Comparison of ENCODE assay signal across 8 cellular contexts in genomic region chr9:14348241-14349140, GRCh38. TPM values are rescaled to one million over a fixed set of nuclear protein-coding genes. Genes with fewer than 3 reads are reported as not detected.
A peak's percentile ranks its signal among the peaks of the same experiment; 100 is the strongest.
DNase-seq lines count a peak whose midpoint lies in the region; ATAC-seq and TF ChIP-seq lines count a peak whose summit lies in the region.

No MANE protein-coding gene starts in this region.

- no peak overlapping the region for H4K8ac ChIP-seq in mesendoderm (ENCODE audit: low read depth, low read length)

- no peak overlapping the region for H2BK15ac ChIP-seq in mesendoderm (replicated peaks; ENCODE audit: low read depth)

- no peaks in the 10 kb centered on the region for H3K79me1 ChIP-seq in mesendoderm (ENCODE audit: low read length)

- H3K9ac ChIP-seq in mesendoderm (ENCODE audit: low read length) (peak overlapping the region; percentile 77), MM.1S (ENCODE audit: low read length) (no peak overlapping the region)

- H3K4me3 ChIP-seq in esophagus (ENCODE audit: low read depth in 1 of 2, low read length in 2 of 2) (peak overlapping the region; percentile 39 to 53), mesendoderm (ENCODE audit: low read length) (peak overlapping the region; percentile 60), MM.1S (ENCODE audit: low read length) (no peak overlapping the region)

- H3K4me1 Mint-ChIP-seq in T-helper 2 cell treated with Interferon-gamma antibody and Interleukin-4, amounts not matched to agents 5 μg/mL and 100 μg/mL, for 36 hours (ENCODE audit: low read depth) = peaks cover 2% of the 10 kb centered on the region
- H3K4me1 Mint-ChIP-seq in type B pancreatic cell (ENCODE audit: unreplicated experiment) = peaks cover 50% of the 10 kb centered on the region

- no peak overlapping the region for H3K4me3 Mint-ChIP-seq in T-helper 2 cell treated with Interferon-gamma antibody and Interleukin-4, amounts not matched to agents 5 μg/mL and 100 μg/mL, for 36 hours
- peak overlapping the region; percentile 92 for H3K4me3 Mint-ChIP-seq in type B pancreatic cell

- no peak overlapping the region for H3K23ac ChIP-seq in mesendoderm (ENCODE audit: low read length)

- H3K18ac ChIP-seq in mesendoderm (ENCODE audit: low read length) = peak overlapping the region; percentile 54

- no peaks in the 10 kb centered on the region for H4K20me1 ChIP-seq in MM.1S (ENCODE audit: insufficient read depth, low read length)

- H2BK5ac ChIP-seq in mesendoderm (ENCODE audit: low read length) = no peak overlapping the region

- peak overlapping the region; percentile 58 for H3K27ac Mint-ChIP-seq in T-helper 2 cell treated with Interferon-gamma antibody and Interleukin-4, amounts not matched to agents 5 μg/mL and 100 μg/mL, for 36 hours
- peak overlapping the region; percentile 66 for H3K27ac Mint-ChIP-seq in type B pancreatic cell

- H3K27me3 ChIP-seq in esophagus (ENCODE audit: control insufficient read depth in 1 of 2, insufficient read depth in 2 of 2, low read length in 2 of 2) (peaks cover 0 to 2% of the 10 kb centered on the region in 2 donors), mesendoderm (ENCODE audit: insufficient read depth, low read length, poor library complexity) (peaks cover 31% of the 10 kb centered on the region), MM.1S (replicated peaks; ENCODE audit: insufficient read depth, low read length) (no peaks in the 10 kb centered on the region)

- H3K4me1 ChIP-seq in esophagus (ENCODE audit: control insufficient read depth in 2 of 2, insufficient read depth in 2 of 2, low read length in 1 of 2) = no peaks in the 10 kb centered on the region
- peaks cover 5% of the 10 kb centered on the region for H3K4me1 ChIP-seq in mesendoderm (ENCODE audit: control insufficient read depth, low read depth, low read length)
- no peaks in the 10 kb centered on the region for H3K4me1 ChIP-seq in MM.1S (ENCODE audit: low read length)

- H3K36me3 Mint-ChIP-seq in T-helper 2 cell treated with Interferon-gamma antibody and Interleukin-4, amounts not matched to agents 5 μg/mL and 100 μg/mL, for 36 hours (ENCODE audit: low read depth) = no peaks in the 10 kb centered on the region
- no peaks in the 10 kb centered on the region for H3K36me3 Mint-ChIP-seq in type B pancreatic cell

- no peaks in the 10 kb centered on the region for H3K9me3 Mint-ChIP-seq in T-helper 2 cell treated with Interferon-gamma antibody and Interleukin-4, amounts not matched to agents 5 μg/mL and 100 μg/mL, for 36 hours
- no peaks in the 10 kb centered on the region for H3K9me3 Mint-ChIP-seq in type B pancreatic cell

- H3K9me3 ChIP-seq in esophagus (ENCODE audit: control insufficient read depth in 2 of 2, insufficient read depth in 1 of 2, low read depth in 1 of 2, low read length in 1 of 2) = no peaks in the 10 kb centered on the region
- no peaks in the 10 kb centered on the region for H3K9me3 ChIP-seq in MM.1S (replicated peaks; ENCODE audit: insufficient read depth, low read length)

- TF ChIP-seq CTCF in type B pancreatic cell (conservative IDR thresholded peaks at IDR 0.05) (no peak), MM.1S (IDR thresholded peaks at IDR 0.05; ENCODE audit: low read length) (no peak)

- 6 to 9% methylated on average over 45 of the region's 45 CpGs for WGBS in esophagus, 2 donors
- WGBS in mesendoderm (ENCODE audit: extremely low coverage, insufficient coverage, low lambda C conversion rate) = no CpG with 5 or more reads among the region's 45 CpGs

- H3K27ac ChIP-seq in esophagus (ENCODE audit: low read depth in 2 of 2, low read length in 1 of 2) (peak overlapping the region; percentile 68 to 80), mesendoderm (ENCODE audit: low read depth, low read length) (no peak overlapping the region), MM.1S (ENCODE audit: low read length) (no peak overlapping the region)

- peak overlapping the region; percentile 93 for H3K56ac ChIP-seq in mesendoderm (ENCODE audit: low read length)

- DNase-seq in T-helper 2 cell treated with Interferon-gamma antibody and Interleukin-4, amounts not matched to agents 5 μg/mL and 100 μg/mL, for 36 hours (ENCODE audit: low spot score) = no peak
- DNase-seq in T-helper 2 cell (no peak), mesendoderm (peak; percentile 59), type B pancreatic cell (ENCODE audit: extremely low spot score, unreplicated experiment) (no peak), MM.1S (no peak)

- H3K79me2 ChIP-seq in mesendoderm (ENCODE audit: control insufficient read depth, insufficient read depth, low read length) = no peaks in the 10 kb centered on the region
- H3K79me2 ChIP-seq in MM.1S (ENCODE audit: low read length) = no peaks in the 10 kb centered on the region

- no peak overlapping the region for H2AK5ac ChIP-seq in mesendoderm (ENCODE audit: low read length)

- H4K5ac ChIP-seq in mesendoderm (ENCODE audit: low read length) = no peak overlapping the region

- no peak overlapping the region for H3K4ac ChIP-seq in mesendoderm (ENCODE audit: low read depth, low read length)

- H3K9me2 ChIP-seq in MM.1S (replicated peaks; ENCODE audit: insufficient read depth, low read length) = no peaks in the 10 kb centered on the region

- H2AFZ ChIP-seq in MM.1S (ENCODE audit: low read length) = no peak overlapping the region

- H3F3A ChIP-seq in MM.1S (ENCODE audit: insufficient read depth, low read length) = no peaks in the 10 kb centered on the region

- H2BK120ac ChIP-seq in mesendoderm (ENCODE audit: low read depth, low read length) = no peak overlapping the region

- H3K36me3 ChIP-seq in esophagus (ENCODE audit: control insufficient read depth in 2 of 2, insufficient read depth in 2 of 2, low read length in 1 of 2) (no peaks in the 10 kb centered on the region), mesendoderm (ENCODE audit: control insufficient read depth, insufficient read depth, low read length) (no peaks in the 10 kb centered on the region), MM.1S (replicated peaks; ENCODE audit: insufficient read depth, low read length) (no peaks in the 10 kb centered on the region)

- peaks cover 69% of the 10 kb centered on the region for H3K27me3 Mint-ChIP-seq in T-helper 2 cell treated with Interferon-gamma antibody and Interleukin-4, amounts not matched to agents 5 μg/mL and 100 μg/mL, for 36 hours (ENCODE audit: low read depth)
- H3K27me3 Mint-ChIP-seq in type B pancreatic cell = peaks cover 10% of the 10 kb centered on the region

- ATAC-seq in HG03432 (IDR thresholded peaks at IDR 0.05; ENCODE audit: unreplicated experiment) (no peak), HG02852 (IDR thresholded peaks at IDR 0.05; ENCODE audit: unreplicated experiment) (no peak)

- peak overlapping the region; percentile 41 for H3K4me2 ChIP-seq in mesendoderm (ENCODE audit: low read length)
- no peak overlapping the region for H3K4me2 ChIP-seq in MM.1S (ENCODE audit: low read depth, low read length)

RNA-seq across cellular contexts. Expression of gene NFIB, which starts 34.5 kb away (rescaled TPM):
- polyA plus RNA-seq in esophagus = 1 to 10 TPM; 4.0 to 6.6 TPM
- polyA plus RNA-seq in mesendoderm (2013, experiment 1 of 2) = 1.8 TPM
- 1.5 TPM for polyA plus RNA-seq in mesendoderm (2013, experiment 2 of 2)
- 62.9 and 76.4 TPM in 2 replicates for total RNA-seq in type B pancreatic cell (ENCODE audit: low replicate concordance)

Comparison
In these comparisons a context has a peak if more than half of its experiments do, and no peak if none do; other contexts are left out.
1. H3K27ac ChIP-seq: peak in esophagus (2 of 2); none in mesendoderm (single experiment) and MM.1S (single experiment).